8 cellular contexts compared by ENCODE assay signal in genomic region chr4:86593726-86594558, GRCh38. TPM values are rescaled to one million over a fixed set of nuclear protein-coding genes. Genes with fewer than 3 reads are reported as not detected.
A peak's percentile ranks its signal among the peaks of the same experiment; 100 is the strongest.
DNase-seq lines count a peak whose midpoint lies in the region; ATAC-seq and TF ChIP-seq lines count a peak whose summit lies in the region.

A gene with protein sequence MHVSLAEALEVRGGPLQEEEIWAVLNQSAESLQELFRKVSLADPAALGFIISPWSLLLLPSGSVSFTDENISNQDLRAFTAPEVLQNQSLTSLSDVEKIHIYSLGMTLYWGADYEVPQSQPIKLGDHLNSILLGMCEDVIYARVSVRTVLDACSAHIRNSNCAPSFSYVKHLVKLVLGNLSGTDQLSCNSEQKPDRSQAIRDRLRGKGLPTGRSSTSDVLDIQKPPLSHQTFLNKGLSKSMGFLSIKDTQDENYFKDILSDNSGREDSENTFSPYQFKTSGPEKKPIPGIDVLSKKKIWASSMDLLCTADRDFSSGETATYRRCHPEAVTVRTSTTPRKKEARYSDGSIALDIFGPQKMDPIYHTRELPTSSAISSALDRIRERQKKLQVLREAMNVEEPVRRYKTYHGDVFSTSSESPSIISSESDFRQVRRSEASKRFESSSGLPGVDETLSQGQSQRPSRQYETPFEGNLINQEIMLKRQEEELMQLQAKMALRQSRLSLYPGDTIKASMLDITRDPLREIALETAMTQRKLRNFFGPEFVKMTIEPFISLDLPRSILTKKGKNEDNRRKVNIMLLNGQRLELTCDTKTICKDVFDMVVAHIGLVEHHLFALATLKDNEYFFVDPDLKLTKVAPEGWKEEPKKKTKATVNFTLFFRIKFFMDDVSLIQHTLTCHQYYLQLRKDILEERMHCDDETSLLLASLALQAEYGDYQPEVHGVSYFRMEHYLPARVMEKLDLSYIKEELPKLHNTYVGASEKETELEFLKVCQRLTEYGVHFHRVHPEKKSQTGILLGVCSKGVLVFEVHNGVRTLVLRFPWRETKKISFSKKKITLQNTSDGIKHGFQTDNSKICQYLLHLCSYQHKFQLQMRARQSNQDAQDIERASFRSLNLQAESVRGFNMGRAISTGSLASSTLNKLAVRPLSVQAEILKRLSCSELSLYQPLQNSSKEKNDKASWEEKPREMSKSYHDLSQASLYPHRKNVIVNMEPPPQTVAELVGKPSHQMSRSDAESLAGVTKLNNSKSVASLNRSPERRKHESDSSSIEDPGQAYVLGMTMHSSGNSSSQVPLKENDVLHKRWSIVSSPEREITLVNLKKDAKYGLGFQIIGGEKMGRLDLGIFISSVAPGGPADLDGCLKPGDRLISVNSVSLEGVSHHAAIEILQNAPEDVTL (N-terminal part only) (plus strand): TSS chr4:86594315. CDS start chr4:86635257, 40,942 bp downstream.

- no peak; the same call in 1 of the 2 replicates for TF ChIP-seq CTCF in SK-N-SH (IDR thresholded peaks at IDR 0.05)
- TF ChIP-seq CTCF in osteoblast (IDR thresholded peaks at IDR 0.05; ENCODE audit: extremely low read depth, low read depth, low read length), result no peak
- TF ChIP-seq CTCF in tibial artery (IDR thresholded peaks at IDR 0.05), result no peak

- H3K4me3 ChIP-seq in SK-N-SH (ENCODE audit: low read depth in 2 of 2, low read length in 1 of 2), result peak within 1 kb of the TSS; percentile 72 to 77
- peak within 1 kb of the TSS; percentile 96 for H3K4me3 ChIP-seq in osteoblast (ENCODE audit: insufficient read depth, low read length)
- peak within 1 kb of the TSS; percentile 71 to 84 for H3K4me3 ChIP-seq in tibial artery

- H3F3A ChIP-seq in SK-N-SH (replicated peaks; ENCODE audit: insufficient read depth), result peaks cover 33% of the 10 kb centered on the region

- peak within 1 kb of the TSS; percentile 78 for H3K4me3 Mint-ChIP-seq in activated naive CD8-positive, alpha-beta T cell treated with anti-CD3 and anti-CD28 coated beads, Interleukin-2, amount 10 ng/mL, durations not matched to agents 7 days and 5 days

- no peaks in the 10 kb centered on the region for H3K36me3 ChIP-seq in SK-N-SH (replicated peaks in 1 of 2; ENCODE audit: control insufficient read depth in 1 of 2, insufficient read depth in 2 of 2, low read length in 1 of 2)
- H3K36me3 ChIP-seq in osteoblast (ENCODE audit: insufficient read depth, low read length), result no peaks in the 10 kb centered on the region
- no peaks in the 10 kb centered on the region for H3K36me3 ChIP-seq in tibial artery

- no peaks in the 10 kb centered on the region for H3K9me3 Mint-ChIP-seq in activated naive CD8-positive, alpha-beta T cell treated with anti-CD3 and anti-CD28 coated beads, Interleukin-2, amount 10 ng/mL, durations not matched to agents 7 days and 5 days

- POLR2A ChIA-PET in SK-N-SH (lab: Yijun Ruan, JAX), result interaction anchor here (0.7 kb wide), 1 partner anchor 178 kb away, joined by 3 read pairs; no protein-coding TSS in a partner anchor
- POLR2A ChIA-PET in activated naive CD8-positive, alpha-beta T cell treated with anti-CD3 and anti-CD28 coated beads, Interleukin-2, amount 10 ng/mL, durations not matched to agents 7 days and 5 days (lab: Charles Lee), result no interaction called here

- peak; percentile 82 for ATAC-seq in activated naive CD8-positive, alpha-beta T cell treated with anti-CD3 and anti-CD28 coated beads, Interleukin-2, amount 10 ng/mL, durations not matched to agents 7 days and 5 days (ENCODE audit: low read depth)
- ATAC-seq in Right ventricle myocardium superior (ENCODE audit: poor library complexity), result peak; percentile 98

- peaks cover 32% of the 10 kb centered on the region for H3K79me2 ChIP-seq in SK-N-SH (ENCODE audit: insufficient read depth)
- H3K79me2 ChIP-seq in osteoblast (ENCODE audit: insufficient read depth, low read length), result peaks cover 33% of the 10 kb centered on the region

- no peaks in the 10 kb centered on the region for H3K9me2 ChIP-seq in SK-N-SH

- peak within 1 kb of the TSS; percentile 74 for H3K4me2 ChIP-seq in SK-N-SH
- peak within 1 kb of the TSS; percentile 93 for H3K4me2 ChIP-seq in osteoblast (ENCODE audit: insufficient read depth, low read length)

- CTCF ChIA-PET in SK-N-SH (lab: Yijun Ruan, JAX), result interaction anchor here (0.7 to 4.0 kb wide), 12 partner anchors 11 to 482 kb away, joined by 3 to 18 read pairs (median 4); partner anchors contain the start of gene C4orf36

- intact Hi-C loops in Right ventricle myocardium superior (cut with DNase I), result no loop called here
- intact Hi-C loops in tibial artery (cut with DNase I; ENCODE audit: low total_unique reads), result loop anchor here (10.0 kb wide), 1 partner anchor 311 kb away; no protein-coding TSS in a partner anchor

- no peaks in the 10 kb centered on the region for H3K9me3 ChIP-seq in SK-N-SH
- no peaks in the 10 kb centered on the region for H3K9me3 ChIP-seq in osteoblast (ENCODE audit: low read depth, low read length)
- no peaks in the 10 kb centered on the region for H3K9me3 ChIP-seq in tibial artery

- WGBS in SK-N-SH (ENCODE audit: low lambda C conversion rate), result 11% methylated on average over 25 of the region's 59 CpGs

- peak within 1 kb of the TSS; percentile 93 for H2AFZ ChIP-seq in SK-N-SH (ENCODE audit: low read depth)
- H2AFZ ChIP-seq in osteoblast (ENCODE audit: low read length), result peak within 1 kb of the TSS; percentile 97

- H3K9ac ChIP-seq in SK-N-SH, result peak within 1 kb of the TSS; percentile 71

- H3K27me3 ChIP-seq in SK-N-SH (ENCODE audit: insufficient read depth) (no peaks in the 10 kb centered on the region), osteoblast (ENCODE audit: insufficient read depth, low read length) (no peaks in the 10 kb centered on the region), tibial artery (no peaks in the 10 kb centered on the region)

- H3K27me3 Mint-ChIP-seq in activated naive CD8-positive, alpha-beta T cell treated with anti-CD3 and anti-CD28 coated beads, Interleukin-2, amount 10 ng/mL, durations not matched to agents 7 days and 5 days, result peaks cover 56% of the 10 kb centered on the region

- H3K27ac Mint-ChIP-seq in activated naive CD8-positive, alpha-beta T cell treated with anti-CD3 and anti-CD28 coated beads, Interleukin-2, amount 10 ng/mL, durations not matched to agents 7 days and 5 days, result no peak within 1 kb of the TSS

- peaks cover 13% of the 10 kb centered on the region for H3K4me1 Mint-ChIP-seq in activated naive CD8-positive, alpha-beta T cell treated with anti-CD3 and anti-CD28 coated beads, Interleukin-2, amount 10 ng/mL, durations not matched to agents 7 days and 5 days

- no peak for TF ChIP-seq EP300 in SK-N-SH (IDR thresholded peaks at IDR 0.05; ENCODE audit: borderline replicate concordance in 1 of 2, low read depth in 1 of 2, low read length in 1 of 2)

- TF ChIP-seq RAD21 in SK-N-SH (IDR thresholded peaks at IDR 0.05; ENCODE audit: low read length), result peak; percentile 35

- H3K27ac ChIP-seq in SK-N-SH (ENCODE audit: low read depth in 2 of 2, low read length in 1 of 2) (peak within 1 kb of the TSS; percentile 72 to 85), osteoblast (ENCODE audit: low read depth, low read length) (peak within 1 kb of the TSS; percentile 95), tibial artery (peak within 1 kb of the TSS; percentile 84 to 90)

- no peaks in the 10 kb centered on the region for H3K36me3 Mint-ChIP-seq in activated naive CD8-positive, alpha-beta T cell treated with anti-CD3 and anti-CD28 coated beads, Interleukin-2, amount 10 ng/mL, durations not matched to agents 7 days and 5 days

- H3K4me1 ChIP-seq in SK-N-SH (ENCODE audit: control insufficient read depth in 1 of 2, insufficient read depth in 2 of 2, low read depth in 1 of 2, low read length in 1 of 2) (peaks cover 9 to 15% of the 10 kb centered on the region in 2 experiments), osteoblast (ENCODE audit: insufficient read depth, low read length) (peaks cover 35% of the 10 kb centered on the region), tibial artery (peaks cover 0 to 36% (median 5%) of the 10 kb centered on the region in 4 donors)

- H4K20me1 ChIP-seq in SK-N-SH (ENCODE audit: insufficient read depth) (peaks cover 3% of the 10 kb centered on the region; the same call in 1 of the 2 replicates), osteoblast (ENCODE audit: insufficient read depth, low read length) (no peaks in the 10 kb centered on the region)

- DNase-seq in EH (ENCODE audit: low read depth) (peak; percentile 100), H4 (ENCODE audit: low spot score) (peak; percentile 99), M059J (ENCODE audit: low read depth) (peak; percentile 98), SK-N-SH (peak; percentile 97), Right ventricle myocardium superior (peak; percentile 96), osteoblast (ENCODE audit: insufficient read length, low spot score, missing footprints) (peak; percentile 97), tibial artery (peak; percentile 98 to 99)
- peak; percentile 63 for DNase-seq in activated naive CD8-positive, alpha-beta T cell treated with anti-CD3 and anti-CD28 coated beads, Interleukin-2, amount 10 ng/mL, durations not matched to agents 7 days and 5 days

TF ChIP-seq in SK-N-SH, 30 proteins besides CTCF, POLR2A, EP300 and RAD21 (continues in another document):
- TF ChIP-seq TAF1 (IDR thresholded peaks at IDR 0.05; ENCODE audit: borderline replicate concordance, low read depth, low read length), result peak; percentile 84; the same call in 1 of the 2 replicates
- TF ChIP-seq, protein P1, sequence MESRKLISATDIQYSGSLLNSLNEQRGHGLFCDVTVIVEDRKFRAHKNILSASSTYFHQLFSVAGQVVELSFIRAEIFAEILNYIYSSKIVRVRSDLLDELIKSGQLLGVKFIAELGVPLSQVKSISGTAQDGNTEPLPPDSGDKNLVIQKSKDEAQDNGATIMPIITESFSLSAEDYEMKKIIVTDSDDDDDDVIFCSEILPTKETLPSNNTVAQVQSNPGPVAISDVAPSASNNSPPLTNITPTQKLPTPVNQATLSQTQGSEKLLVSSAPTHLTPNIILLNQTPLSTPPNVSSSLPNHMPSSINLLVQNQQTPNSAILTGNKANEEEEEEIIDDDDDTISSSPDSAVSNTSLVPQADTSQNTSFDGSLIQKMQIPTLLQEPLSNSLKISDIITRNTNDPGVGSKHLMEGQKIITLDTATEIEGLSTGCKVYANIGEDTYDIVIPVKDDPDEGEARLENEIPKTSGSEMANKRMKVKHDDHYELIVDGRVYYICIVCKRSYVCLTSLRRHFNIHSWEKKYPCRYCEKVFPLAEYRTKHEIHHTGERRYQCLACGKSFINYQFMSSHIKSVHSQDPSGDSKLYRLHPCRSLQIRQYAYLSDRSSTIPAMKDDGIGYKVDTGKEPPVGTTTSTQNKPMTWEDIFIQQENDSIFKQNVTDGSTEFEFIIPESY (IDR thresholded peaks at IDR 0.05; ENCODE audit: borderline replicate concordance, low read depth), result no peak
- peak; percentile 17; the same call in 1 of the 2 replicates for TF ChIP-seq RCOR1 (IDR thresholded peaks at IDR 0.05; ENCODE audit: low read length)

RNA-seq across cellular contexts. Expression of the gene that starts here (rescaled TPM):
- total RNA-seq in H4 (2014; rRNA removed; shearing (Covaris generic)), result 34.2 and 45.6 TPM in 2 replicates
- total RNA-seq in M059J (2014; rRNA removed; shearing (Covaris generic)), result 10.3 and 12.3 TPM in 2 replicates
- 5.5 and 7.0 TPM in 2 replicates for polyA plus RNA-seq in SK-N-SH (2012; rRNA removed)
- 8.7 and 8.9 TPM in 2 replicates for polyA plus RNA-seq in SK-N-SH (2012; cell fraction: cytosol; rRNA removed)
- polyA plus RNA-seq in SK-N-SH (2012; cell fraction: nucleus; rRNA removed), result 5.4 and 11.4 TPM in 2 replicates
- total RNA-seq in activated naive CD8-positive, alpha-beta T cell treated with anti-CD3 and anti-CD28 coated beads, Interleukin-2, amount 10 ng/mL, durations not matched to agents 7 days and 5 days, result under 1 TPM; 0.06 TPM
- total RNA-seq in Right ventricle myocardium superior, result 3.1 TPM
- 70.2 and 87.8 TPM in 2 replicates for total RNA-seq in osteoblast

Comparison
In these comparisons a context has a peak if more than half of its experiments do, and no peak if none do; other contexts are left out.
1. Peak in every context shown above with its lines: DNase-seq, ATAC-seq, H3K4me3 ChIP-seq and H3K27ac ChIP-seq.
2. Peak in DNase-seq and ATAC-seq in activated naive CD8-positive, alpha-beta T cell treated with anti-CD3 and anti-CD28 coated beads, Interleukin-2, amount 10 ng/mL, durations not matched to agents 7 days and 5 days; RNA of the gene not detected or under 1 TPM.